ENCODE assay signal across 1 cellular context in the genomic region with DNA sequence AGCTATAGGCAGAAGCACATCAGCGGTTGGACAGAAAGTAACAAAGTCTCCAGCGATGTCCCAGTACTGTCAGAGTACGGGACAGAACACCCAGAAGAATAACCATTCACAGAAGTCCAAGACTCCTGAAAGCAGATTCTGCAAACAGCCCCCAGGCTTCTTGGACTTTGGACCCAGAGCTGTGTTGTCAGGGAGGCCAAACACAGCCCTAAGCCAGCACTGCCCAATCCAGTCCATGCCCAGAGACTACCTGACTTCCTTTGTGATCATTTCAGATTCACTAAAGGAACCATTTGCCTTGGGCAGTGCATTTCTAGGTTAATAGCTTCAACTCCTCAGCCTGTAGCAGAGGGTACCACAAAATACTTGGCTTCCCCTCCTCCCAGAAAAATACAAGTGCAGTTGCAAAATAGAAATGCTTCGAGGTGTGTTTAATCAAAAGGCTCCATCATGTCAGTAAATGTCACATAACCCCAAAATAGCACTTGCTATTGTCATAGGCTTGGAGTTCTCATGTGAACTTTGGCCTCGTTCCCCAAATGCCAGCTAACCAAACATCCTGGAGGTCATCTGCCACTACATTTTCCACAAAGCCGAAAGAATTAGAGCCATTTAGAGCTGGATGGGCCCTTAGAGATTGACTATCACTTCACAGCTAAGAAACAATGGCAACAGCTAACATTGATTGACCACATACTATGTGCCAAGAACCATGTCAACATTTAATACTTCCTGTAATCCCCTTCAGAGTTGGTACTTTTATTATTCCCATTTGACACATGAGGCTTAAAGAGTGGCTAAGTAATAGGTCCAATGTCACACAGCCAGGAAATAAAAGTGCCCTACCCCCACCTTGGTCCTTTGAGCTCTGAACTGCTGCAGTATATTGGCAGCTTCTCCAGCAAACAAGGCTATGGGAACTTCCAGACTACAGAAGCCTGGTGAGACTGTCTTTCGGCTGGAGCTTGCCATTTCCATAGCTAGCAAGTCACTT.
TF ChIP-seq lines count a peak whose summit lies in the region.

No MANE protein-coding gene starts in this region.

TF ChIP-seq in HepG2, 621 proteins besides CTCF, POLR2A, EP300 and RAD21 (continued from another document and continues in another):
- TF ChIP-seq, protein P1, sequence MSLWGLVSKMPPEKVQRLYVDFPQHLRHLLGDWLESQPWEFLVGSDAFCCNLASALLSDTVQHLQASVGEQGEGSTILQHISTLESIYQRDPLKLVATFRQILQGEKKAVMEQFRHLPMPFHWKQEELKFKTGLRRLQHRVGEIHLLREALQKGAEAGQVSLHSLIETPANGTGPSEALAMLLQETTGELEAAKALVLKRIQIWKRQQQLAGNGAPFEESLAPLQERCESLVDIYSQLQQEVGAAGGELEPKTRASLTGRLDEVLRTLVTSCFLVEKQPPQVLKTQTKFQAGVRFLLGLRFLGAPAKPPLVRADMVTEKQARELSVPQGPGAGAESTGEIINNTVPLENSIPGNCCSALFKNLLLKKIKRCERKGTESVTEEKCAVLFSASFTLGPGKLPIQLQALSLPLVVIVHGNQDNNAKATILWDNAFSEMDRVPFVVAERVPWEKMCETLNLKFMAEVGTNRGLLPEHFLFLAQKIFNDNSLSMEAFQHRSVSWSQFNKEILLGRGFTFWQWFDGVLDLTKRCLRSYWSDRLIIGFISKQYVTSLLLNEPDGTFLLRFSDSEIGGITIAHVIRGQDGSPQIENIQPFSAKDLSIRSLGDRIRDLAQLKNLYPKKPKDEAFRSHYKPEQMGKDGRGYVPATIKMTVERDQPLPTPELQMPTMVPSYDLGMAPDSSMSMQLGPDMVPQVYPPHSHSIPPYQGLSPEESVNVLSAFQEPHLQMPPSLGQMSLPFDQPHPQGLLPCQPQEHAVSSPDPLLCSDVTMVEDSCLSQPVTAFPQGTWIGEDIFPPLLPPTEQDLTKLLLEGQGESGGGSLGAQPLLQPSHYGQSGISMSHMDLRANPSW (CRISPR knock-in tag; IDR thresholded peaks at IDR 0.05; ENCODE audit: borderline replicate concordance): peak; percentile 40; the same call in 1 of the 2 replicates
- TF ChIP-seq ZNF556 (CRISPR knock-in tag; IDR thresholded peaks at IDR 0.05; ENCODE audit: borderline replicate concordance) (no peak), DPF2 (CRISPR knock-in tag; IDR thresholded peaks at IDR 0.05; ENCODE audit: borderline replicate concordance, low read depth) (0 out of 2 replicates have a peak, but pooled peaks have one; percentile 22), PTBP1 (IDR thresholded peaks at IDR 0.05; ENCODE audit: low read depth, low read length, poor library complexity, severe bottlenecking) (no peak), ZNF777 (CRISPR knock-in tag; IDR thresholded peaks at IDR 0.05) (no peak), ZNF180 (CRISPR knock-in tag; IDR thresholded peaks at IDR 0.05; ENCODE audit: borderline replicate concordance, low read depth) (no peak), SIN3B (IDR thresholded peaks at IDR 0.05; ENCODE audit: low read length) (no peak), ZNF883 (CRISPR knock-in tag; IDR thresholded peaks at IDR 0.05; ENCODE audit: not compliant biosample characterization) (no peak), NFKBIZ (CRISPR knock-in tag; IDR thresholded peaks at IDR 0.05) (no peak), ZNF558 (CRISPR knock-in tag; IDR thresholded peaks at IDR 0.05; ENCODE audit: borderline replicate concordance) (no peak), ZSCAN20 (CRISPR knock-in tag; IDR thresholded peaks at IDR 0.05; ENCODE audit: borderline replicate concordance) (no peak), SATB2 (CRISPR knock-in tag; IDR thresholded peaks at IDR 0.05) (no peak), SALL1 (CRISPR knock-in tag; IDR thresholded peaks at IDR 0.05) (peak; percentile 17), ZBTB7B (CRISPR knock-in tag; IDR thresholded peaks at IDR 0.05) (no peak; the same call in none of the 2 replicates), MLLT10 (CRISPR knock-in tag; IDR thresholded peaks at IDR 0.05) (no peak), ZNF792 (CRISPR knock-in tag; IDR thresholded peaks at IDR 0.05) (peak; percentile 2; the same call in 1 of the 2 replicates), ZNF33B (CRISPR knock-in tag; IDR thresholded peaks at IDR 0.05) (no peak), IRF2 (CRISPR knock-in tag; IDR thresholded peaks at IDR 0.05) (0 out of 2 replicates have a peak, but pooled peaks have one; percentile 27), KMT2B (CRISPR knock-in tag; IDR thresholded peaks at IDR 0.05) (peak; percentile 28; the same call in 1 of the 2 replicates), SSRP1 (CRISPR knock-in tag; IDR thresholded peaks at IDR 0.05) (no peak), RXRA (CRISPR knock-in tag; IDR thresholded peaks at IDR 0.05) (no peak), ZNF788 (CRISPR knock-in tag; IDR thresholded peaks at IDR 0.05; ENCODE audit: borderline replicate concordance) (peak; percentile 36; the same call in 1 of the 2 replicates), POGZ (CRISPR knock-in tag; IDR thresholded peaks at IDR 0.05) (no peak), ZNF780A (CRISPR knock-in tag; IDR thresholded peaks at IDR 0.05) (no peak), PHF21A (CRISPR knock-in tag; IDR thresholded peaks at IDR 0.05) (peak; percentile 43; the same call in 1 of the 2 replicates), HDAC1 (CRISPR knock-in tag; IDR thresholded peaks at IDR 0.05) (peak; percentile 25; the same call in 1 of the 2 replicates), PITX1 (CRISPR knock-in tag; IDR thresholded peaks at IDR 0.05) (peak; percentile 30; the same call in 1 of the 2 replicates), FOXA1 (IDR thresholded peaks at IDR 0.05) (no peak), FOXA1 (CRISPR knock-in tag; IDR thresholded peaks at IDR 0.05) (peak; percentile 80)
- TF ChIP-seq, protein P2, sequence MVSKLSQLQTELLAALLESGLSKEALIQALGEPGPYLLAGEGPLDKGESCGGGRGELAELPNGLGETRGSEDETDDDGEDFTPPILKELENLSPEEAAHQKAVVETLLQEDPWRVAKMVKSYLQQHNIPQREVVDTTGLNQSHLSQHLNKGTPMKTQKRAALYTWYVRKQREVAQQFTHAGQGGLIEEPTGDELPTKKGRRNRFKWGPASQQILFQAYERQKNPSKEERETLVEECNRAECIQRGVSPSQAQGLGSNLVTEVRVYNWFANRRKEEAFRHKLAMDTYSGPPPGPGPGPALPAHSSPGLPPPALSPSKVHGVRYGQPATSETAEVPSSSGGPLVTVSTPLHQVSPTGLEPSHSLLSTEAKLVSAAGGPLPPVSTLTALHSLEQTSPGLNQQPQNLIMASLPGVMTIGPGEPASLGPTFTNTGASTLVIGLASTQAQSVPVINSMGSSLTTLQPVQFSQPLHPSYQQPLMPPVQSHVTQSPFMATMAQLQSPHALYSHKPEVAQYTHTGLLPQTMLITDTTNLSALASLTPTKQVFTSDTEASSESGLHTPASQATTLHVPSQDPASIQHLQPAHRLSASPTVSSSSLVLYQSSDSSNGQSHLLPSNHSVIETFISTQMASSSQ (IDR thresholded peaks at IDR 0.05; ENCODE audit: low read depth): no peak
- TF ChIP-seq, protein P2 (CRISPR knock-in tag; IDR thresholded peaks at IDR 0.05; ENCODE audit: borderline replicate concordance): peak; percentile 18; the same call in 1 of the 2 replicates
- TF ChIP-seq, protein P3, sequence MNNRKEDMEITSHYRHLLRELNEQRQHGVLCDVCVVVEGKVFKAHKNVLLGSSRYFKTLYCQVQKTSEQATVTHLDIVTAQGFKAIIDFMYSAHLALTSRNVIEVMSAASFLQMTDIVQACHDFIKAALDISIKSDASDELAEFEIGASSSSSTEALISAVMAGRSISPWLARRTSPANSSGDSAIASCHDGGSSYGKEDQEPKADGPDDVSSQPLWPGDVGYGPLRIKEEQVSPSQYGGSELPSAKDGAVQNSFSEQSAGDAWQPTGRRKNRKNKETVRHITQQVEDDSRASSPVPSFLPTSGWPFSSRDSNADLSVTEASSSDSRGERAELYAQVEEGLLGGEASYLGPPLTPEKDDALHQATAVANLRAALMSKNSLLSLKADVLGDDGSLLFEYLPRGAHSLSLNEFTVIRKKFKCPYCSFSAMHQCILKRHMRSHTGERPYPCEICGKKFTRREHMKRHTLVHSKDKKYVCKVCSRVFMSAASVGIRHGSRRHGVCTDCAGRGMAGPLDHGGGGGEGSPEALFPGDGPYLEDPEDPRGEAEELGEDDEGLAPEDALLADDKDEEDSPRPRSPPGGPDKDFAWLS (CRISPR knock-in tag; IDR thresholded peaks at IDR 0.05; ENCODE audit: borderline replicate concordance): no peak
- TF ChIP-seq, protein P4, sequence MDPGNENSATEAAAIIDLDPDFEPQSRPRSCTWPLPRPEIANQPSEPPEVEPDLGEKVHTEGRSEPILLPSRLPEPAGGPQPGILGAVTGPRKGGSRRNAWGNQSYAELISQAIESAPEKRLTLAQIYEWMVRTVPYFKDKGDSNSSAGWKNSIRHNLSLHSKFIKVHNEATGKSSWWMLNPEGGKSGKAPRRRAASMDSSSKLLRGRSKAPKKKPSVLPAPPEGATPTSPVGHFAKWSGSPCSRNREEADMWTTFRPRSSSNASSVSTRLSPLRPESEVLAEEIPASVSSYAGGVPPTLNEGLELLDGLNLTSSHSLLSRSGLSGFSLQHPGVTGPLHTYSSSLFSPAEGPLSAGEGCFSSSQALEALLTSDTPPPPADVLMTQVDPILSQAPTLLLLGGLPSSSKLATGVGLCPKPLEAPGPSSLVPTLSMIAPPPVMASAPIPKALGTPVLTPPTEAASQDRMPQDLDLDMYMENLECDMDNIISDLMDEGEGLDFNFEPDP (CRISPR knock-in tag; conservative IDR thresholded peaks at IDR 0.05): no peak
- TF ChIP-seq, protein P5, sequence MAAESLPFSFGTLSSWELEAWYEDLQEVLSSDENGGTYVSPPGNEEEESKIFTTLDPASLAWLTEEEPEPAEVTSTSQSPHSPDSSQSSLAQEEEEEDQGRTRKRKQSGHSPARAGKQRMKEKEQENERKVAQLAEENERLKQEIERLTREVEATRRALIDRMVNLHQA (CRISPR knock-in tag; IDR thresholded peaks at IDR 0.05): no peak
- TF ChIP-seq, protein P6, sequence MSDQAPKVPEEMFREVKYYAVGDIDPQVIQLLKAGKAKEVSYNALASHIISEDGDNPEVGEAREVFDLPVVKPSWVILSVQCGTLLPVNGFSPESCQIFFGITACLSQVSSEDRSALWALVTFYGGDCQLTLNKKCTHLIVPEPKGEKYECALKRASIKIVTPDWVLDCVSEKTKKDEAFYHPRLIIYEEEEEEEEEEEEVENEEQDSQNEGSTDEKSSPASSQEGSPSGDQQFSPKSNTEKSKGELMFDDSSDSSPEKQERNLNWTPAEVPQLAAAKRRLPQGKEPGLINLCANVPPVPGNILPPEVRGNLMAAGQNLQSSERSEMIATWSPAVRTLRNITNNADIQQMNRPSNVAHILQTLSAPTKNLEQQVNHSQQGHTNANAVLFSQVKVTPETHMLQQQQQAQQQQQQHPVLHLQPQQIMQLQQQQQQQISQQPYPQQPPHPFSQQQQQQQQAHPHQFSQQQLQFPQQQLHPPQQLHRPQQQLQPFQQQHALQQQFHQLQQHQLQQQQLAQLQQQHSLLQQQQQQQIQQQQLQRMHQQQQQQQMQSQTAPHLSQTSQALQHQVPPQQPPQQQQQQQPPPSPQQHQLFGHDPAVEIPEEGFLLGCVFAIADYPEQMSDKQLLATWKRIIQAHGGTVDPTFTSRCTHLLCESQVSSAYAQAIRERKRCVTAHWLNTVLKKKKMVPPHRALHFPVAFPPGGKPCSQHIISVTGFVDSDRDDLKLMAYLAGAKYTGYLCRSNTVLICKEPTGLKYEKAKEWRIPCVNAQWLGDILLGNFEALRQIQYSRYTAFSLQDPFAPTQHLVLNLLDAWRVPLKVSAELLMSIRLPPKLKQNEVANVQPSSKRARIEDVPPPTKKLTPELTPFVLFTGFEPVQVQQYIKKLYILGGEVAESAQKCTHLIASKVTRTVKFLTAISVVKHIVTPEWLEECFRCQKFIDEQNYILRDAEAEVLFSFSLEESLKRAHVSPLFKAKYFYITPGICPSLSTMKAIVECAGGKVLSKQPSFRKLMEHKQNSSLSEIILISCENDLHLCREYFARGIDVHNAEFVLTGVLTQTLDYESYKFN (CRISPR knock-in tag; conservative IDR thresholded peaks at IDR 0.05): peak; percentile 81
- TF ChIP-seq, protein P7, sequence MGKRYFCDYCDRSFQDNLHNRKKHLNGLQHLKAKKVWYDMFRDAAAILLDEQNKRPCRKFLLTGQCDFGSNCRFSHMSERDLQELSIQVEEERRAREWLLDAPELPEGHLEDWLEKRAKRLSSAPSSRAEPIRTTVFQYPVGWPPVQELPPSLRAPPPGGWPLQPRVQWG (CRISPR knock-in tag; IDR thresholded peaks at IDR 0.05; ENCODE audit: borderline replicate concordance, low read depth): no peak
- TF ChIP-seq, protein P8, sequence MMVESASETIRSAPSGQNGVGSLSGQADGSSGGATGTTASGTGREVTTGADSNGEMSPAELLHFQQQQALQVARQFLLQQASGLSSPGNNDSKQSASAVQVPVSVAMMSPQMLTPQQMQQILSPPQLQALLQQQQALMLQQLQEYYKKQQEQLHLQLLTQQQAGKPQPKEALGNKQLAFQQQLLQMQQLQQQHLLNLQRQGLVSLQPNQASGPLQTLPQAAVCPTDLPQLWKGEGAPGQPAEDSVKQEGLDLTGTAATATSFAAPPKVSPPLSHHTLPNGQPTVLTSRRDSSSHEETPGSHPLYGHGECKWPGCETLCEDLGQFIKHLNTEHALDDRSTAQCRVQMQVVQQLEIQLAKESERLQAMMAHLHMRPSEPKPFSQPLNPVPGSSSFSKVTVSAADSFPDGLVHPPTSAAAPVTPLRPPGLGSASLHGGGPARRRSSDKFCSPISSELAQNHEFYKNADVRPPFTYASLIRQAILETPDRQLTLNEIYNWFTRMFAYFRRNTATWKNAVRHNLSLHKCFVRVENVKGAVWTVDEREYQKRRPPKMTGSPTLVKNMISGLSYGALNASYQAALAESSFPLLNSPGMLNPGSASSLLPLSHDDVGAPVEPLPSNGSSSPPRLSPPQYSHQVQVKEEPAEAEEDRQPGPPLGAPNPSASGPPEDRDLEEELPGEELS (CRISPR knock-in tag; IDR thresholded peaks at IDR 0.05): no peak
- TF ChIP-seq, protein P9, sequence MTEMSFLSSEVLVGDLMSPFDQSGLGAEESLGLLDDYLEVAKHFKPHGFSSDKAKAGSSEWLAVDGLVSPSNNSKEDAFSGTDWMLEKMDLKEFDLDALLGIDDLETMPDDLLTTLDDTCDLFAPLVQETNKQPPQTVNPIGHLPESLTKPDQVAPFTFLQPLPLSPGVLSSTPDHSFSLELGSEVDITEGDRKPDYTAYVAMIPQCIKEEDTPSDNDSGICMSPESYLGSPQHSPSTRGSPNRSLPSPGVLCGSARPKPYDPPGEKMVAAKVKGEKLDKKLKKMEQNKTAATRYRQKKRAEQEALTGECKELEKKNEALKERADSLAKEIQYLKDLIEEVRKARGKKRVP (CRISPR knock-in tag; IDR thresholded peaks at IDR 0.05): no peak
